In the genomic region with DNA sequence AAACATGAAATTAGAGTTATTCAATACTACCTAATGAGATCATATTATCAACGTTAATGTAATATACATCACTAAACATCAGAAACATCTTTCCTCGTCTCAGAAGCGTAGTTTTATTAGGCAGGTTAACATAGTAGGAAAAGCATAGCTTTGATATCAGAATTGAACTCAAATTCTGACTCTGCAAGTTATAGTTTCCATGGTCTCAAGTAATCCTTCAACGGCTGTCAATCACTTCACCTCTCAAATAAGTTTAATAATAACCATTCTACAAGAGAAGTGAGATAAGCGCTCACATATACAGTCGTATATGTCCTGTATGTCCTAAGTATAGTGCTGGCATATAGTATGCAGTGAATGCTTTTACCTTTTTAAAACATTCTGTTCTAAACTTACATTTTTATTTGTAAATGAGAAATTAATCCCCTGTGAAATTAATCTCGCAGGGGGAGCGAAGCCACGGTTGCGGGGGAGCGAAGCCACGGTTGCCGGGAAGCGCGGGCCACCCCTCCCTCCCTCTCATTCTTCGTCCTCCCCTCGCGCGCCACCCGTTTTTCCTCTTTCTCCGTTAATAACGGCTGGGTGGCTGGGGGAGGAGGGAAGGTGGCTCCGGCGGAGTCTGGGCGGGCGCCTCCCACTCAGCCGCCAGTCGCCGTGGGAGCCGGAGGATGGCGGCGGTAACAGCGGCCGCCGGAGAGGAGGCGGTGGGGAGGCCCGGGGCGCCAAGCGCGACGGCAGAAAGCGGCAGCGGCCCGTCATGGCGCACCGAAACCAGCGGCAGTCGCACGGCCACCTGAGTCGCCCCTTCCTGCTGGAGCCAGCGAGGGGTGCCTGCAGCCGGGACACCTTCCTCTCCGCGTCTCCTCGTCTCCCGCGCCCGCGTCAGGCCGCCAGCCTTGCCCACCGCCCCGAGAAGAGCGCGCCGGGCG, we compare ENCODE assay signal across 8 cellular contexts.
A peak's percentile ranks its signal among the peaks of the same experiment; 100 is the strongest.
DNase-seq lines count a peak whose midpoint lies in the region; ATAC-seq lines count a peak whose summit lies in the region.
"Not testable (repeated sequence)": the region's sequence is repeated elsewhere in the genome, so short reads cannot be mapped to it uniquely, and the experiment has no call there.

No MANE protein-coding gene starts in this region.

- ATAC-seq in GM19455 (IDR thresholded peaks at IDR 0.05; ENCODE audit: unreplicated experiment) (peak; percentile 69), HG03378 (IDR thresholded peaks at IDR 0.05; ENCODE audit: unreplicated experiment) (peak; percentile 31), left lobe of liver (peak; percentile 85)

- peaks cover 7 to 17% of the 10 kb centered on the region in 2 donors for H3K27me3 Mint-ChIP-seq in CD4-positive, alpha-beta memory T cell

- H3K27ac Mint-ChIP-seq in CD4-positive, alpha-beta memory T cell, result peak overlapping the region in 2 of 7 donors; percentile 51 to 78

- DNase-seq in CD4-positive, alpha-beta memory T cell, result peak; percentile 18 to 65 (median 29)
- peak; percentile 40 for DNase-seq in NCI-H510A treated with DMSO at 0.1 percent for 48 hours (lab: John Stamatoyannopoulos, UW)
- DNase-seq in activated CD4-positive, alpha-beta T cell treated with anti-CD3 and anti-CD28 coated beads, Interleukin-2, amount 50 U/mL, for 48 hours, result peak; percentile 31 to 47
- DNase-seq in ecto neural progenitor cell (ENCODE audit: low spot score), result peak; percentile 75
- peak; percentile 66 for DNase-seq in left lobe of liver (ENCODE audit: low spot score)
- DNase-seq in stimulated activated CD4-positive, alpha-beta T cell treated with anti-CD3 and anti-CD28 coated beads, Interleukin-1b, Interleukin-23, amount 100 ng/mL, for 48 hours, result peak; percentile 38

- H3K36me3 ChIP-seq in CD4-positive, alpha-beta memory T cell (ENCODE audit: insufficient read depth, low read length), result not testable (repeated sequence)

- CTCF ChIA-PET in CD4-positive, alpha-beta memory T cell (lab: Charles Lee; ENCODE audit: partially characterized antibody), result not testable (repeated sequence)

- H3K9me3 Mint-ChIP-seq in CD4-positive, alpha-beta memory T cell, result not testable (repeated sequence)

- H3K4me3 ChIP-seq in CD4-positive, alpha-beta memory T cell (ENCODE audit: low read length in 2 of 2), result peak overlapping the region in 1 of 2 donors; percentile 35

- H3K4me1 Mint-ChIP-seq in CD4-positive, alpha-beta memory T cell, result not testable (repeated sequence)

- not testable (repeated sequence) for H3K27me3 ChIP-seq in CD4-positive, alpha-beta memory T cell (ENCODE audit: insufficient read depth, low read length)

- not testable (repeated sequence) for H3K4me1 ChIP-seq in CD4-positive, alpha-beta memory T cell (ENCODE audit: insufficient read depth, low read length)

- POLR2A ChIA-PET in CD4-positive, alpha-beta memory T cell (lab: Charles Lee; ENCODE audit: partially characterized antibody), result not testable (repeated sequence)

- intact Hi-C loops in CD4-positive, alpha-beta memory T cell (cut with micrococcal nuclease), result not testable (repeated sequence)

- H3K27ac ChIP-seq in CD4-positive, alpha-beta memory T cell (ENCODE audit: low read depth, low read length), result not testable (repeated sequence)

- H3K9me3 ChIP-seq in CD4-positive, alpha-beta memory T cell (ENCODE audit: control insufficient read depth in 1 of 2, low read length in 2 of 2), result not testable (repeated sequence)

- H3K36me3 Mint-ChIP-seq in CD4-positive, alpha-beta memory T cell, result not testable (repeated sequence)

- H3K4me3 Mint-ChIP-seq in CD4-positive, alpha-beta memory T cell, result peak overlapping the region; percentile 80 to 92 (median 85)

Comparison
In these comparisons a context has a peak if more than half of its experiments do, and no peak if none do; other contexts are left out.
1. ATAC-seq: peak in every context shown above with its lines; median percentile 85 in left lobe of liver; 69 in GM19455; 31 in HG03378.